ENCODE assay signal across 27 cellular contexts in the genomic region with DNA sequence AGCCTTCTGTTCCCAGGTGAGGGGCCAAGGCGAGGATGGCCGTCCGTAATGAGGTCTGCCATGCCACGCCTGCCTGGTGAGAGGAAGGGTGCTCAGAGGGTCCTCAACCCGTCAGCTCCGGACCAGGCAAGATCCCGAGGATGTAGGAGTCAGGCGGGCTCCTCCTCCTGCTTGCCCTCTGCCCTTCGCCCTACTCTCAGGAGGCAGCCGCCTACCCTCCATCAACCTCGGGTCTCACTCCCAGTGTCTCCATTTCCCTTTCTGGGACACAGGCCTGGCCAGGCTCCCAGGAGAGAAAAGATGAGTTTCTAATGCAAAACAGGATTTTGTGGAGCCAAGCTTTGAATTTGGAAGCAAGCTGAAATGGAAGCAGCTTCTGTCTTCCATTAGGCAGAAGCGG.
DNase-seq lines count a peak whose midpoint lies in the region; ATAC-seq, FAIRE-seq and TF ChIP-seq lines count a peak whose summit lies in the region.
"Had no signal": no experiment of that assay in that cellular context is flagged by ENCODE, and none has a peak within 500 bp of the region (broad histone marks: within the 10 kb centered on the region; RNA-seq: fewer than 3 reads in every experiment).

No MANE protein-coding gene starts in this region.

- H3K27me3 ChIP-seq in neural progenitor cell, result no peaks in the 10 kb centered on the region
- no peaks in the 10 kb centered on the region for H3K27me3 ChIP-seq in body of pancreas
- H3K27me3 ChIP-seq: BE2C had no signal

- H3K27ac Mint-ChIP-seq in neural progenitor cell, result peak overlapping the region; percentile 62
- H3K27ac Mint-ChIP-seq: CD14-positive monocyte; CD4-positive, alpha-beta T cell; CD8-positive, alpha-beta memory T cell had no signal

- H4K20me1 ChIP-seq in neural progenitor cell (ENCODE audit: low read depth), result no peaks in the 10 kb centered on the region
- H4K20me1 ChIP-seq: BLaER1 treated with 17β-estradiol and CSF1 and Interleukin-3, amounts not matched to agents 10 nM and 100 nM had no signal

- peak; percentile 49 for DNase-seq in activated CD8-positive, alpha-beta memory T cell treated with anti-CD3 and anti-CD28 coated beads for 24 hours
- DNase-seq in activated CD8-positive, alpha-beta memory T cell treated with anti-CD3 and anti-CD28 coated beads, Interleukin-2, amount 50 U/mL, for 4 hours, result no peak
- DNase-seq in coronary artery (ENCODE audit: low spot score), result peak; percentile 58
- no peak for DNase-seq in neural progenitor cell (ENCODE audit: low spot score)
- peak; percentile 31 for DNase-seq in ureter (ENCODE audit: low spot score)
- no peak for DNase-seq in body of pancreas
- DNase-seq in sciatic nerve (ENCODE audit: low spot score), result no peak
- DNase-seq in HTR-8/SVneo (ENCODE audit: insufficient read length, low spot score), result no peak
- DNase-seq: AML-193; BE2C; CD4-positive, alpha-beta T cell; CD8-positive, alpha-beta memory T cell; DMS 273 treated with DMSO at 0.1 percent for 48 hours; DMS79; EL; GDM1; GM23248; H7 had no signal

- no peak overlapping the region for H3K4me3 ChIP-seq in coronary artery
- no peak overlapping the region for H3K4me3 ChIP-seq in neural progenitor cell
- H3K4me3 ChIP-seq in body of pancreas, result no peak overlapping the region
- H3K4me3 ChIP-seq: BLaER1 treated with 17β-estradiol and CSF1 and Interleukin-3, amounts not matched to agents 10 nM and 100 nM; GM12878; GM23248 had no signal

- no peak overlapping the region for H3K9ac ChIP-seq in neural progenitor cell
- H3K9ac ChIP-seq: BLaER1 treated with 17β-estradiol and CSF1 and Interleukin-3, amounts not matched to agents 10 nM and 100 nM; GM23248 had no signal

- ATAC-seq in body of pancreas, result no peak
- no peak for ATAC-seq in sciatic nerve
- ATAC-seq: GM12878, HCT116 had no signal

- H3K4me1 ChIP-seq in neural progenitor cell, result peaks cover 7% of the 10 kb centered on the region
- H3K4me1 ChIP-seq in body of pancreas, result no peaks in the 10 kb centered on the region
- H3K4me1 ChIP-seq: BE2C had no signal

- WGBS in body of pancreas, 2 donors, result 84 to 86% methylated on average over 12 of the region's 12 CpGs

- H3K9me3 Mint-ChIP-seq in neural progenitor cell, result peaks cover 22% of the 10 kb centered on the region
- H3K9me3 Mint-ChIP-seq: CD4-positive, alpha-beta T cell had no signal

- no peaks in the 10 kb centered on the region for H3K79me2 ChIP-seq in neural progenitor cell (ENCODE audit: low read depth)

- H3K4me3 Mint-ChIP-seq in neural progenitor cell, result no peak overlapping the region
- H3K4me3 Mint-ChIP-seq: CD14-positive monocyte; CD4-positive, alpha-beta T cell; CD8-positive, alpha-beta memory T cell had no signal

- intact Hi-C loops in body of pancreas (cut with DNase I) (no loop called here), sciatic nerve (cut with DNase I) (no loop called here)

- H3K36me3 Mint-ChIP-seq in neural progenitor cell, result no peaks in the 10 kb centered on the region
- H3K36me3 Mint-ChIP-seq: CD14-positive monocyte; CD8-positive, alpha-beta memory T cell had no signal

- H3K4me2 ChIP-seq in neural progenitor cell, result no peak overlapping the region

- no peaks in the 10 kb centered on the region for H3K9me3 ChIP-seq in neural progenitor cell (ENCODE audit: low read depth)
- H3K9me3 ChIP-seq in body of pancreas, result no peaks in the 10 kb centered on the region
- H3K9me3 ChIP-seq: BE2C had no signal

- TF ChIP-seq CTCF in coronary artery (IDR thresholded peaks at IDR 0.05), result no peak
- no peak for TF ChIP-seq CTCF in neural progenitor cell (IDR thresholded peaks at IDR 0.05)
- TF ChIP-seq CTCF in body of pancreas (IDR thresholded peaks at IDR 0.05), result no peak

- no peaks in the 10 kb centered on the region for H3F3A ChIP-seq in neural progenitor cell (ENCODE audit: low read depth)

- no peak for TF ChIP-seq POLR2A in body of pancreas (IDR thresholded peaks at IDR 0.05)

- H3K27me3 Mint-ChIP-seq in neural progenitor cell (ENCODE audit: insufficient read depth, low read depth), result peaks cover 12% of the 10 kb centered on the region
- H3K27me3 Mint-ChIP-seq: CD4-positive, alpha-beta T cell had no signal

- H3K27ac ChIP-seq in coronary artery (no peak overlapping the region), neural progenitor cell (no peak overlapping the region), body of pancreas (no peak overlapping the region)
- H3K27ac ChIP-seq: 22Rv1, GM23248 had no signal

- no peak for FAIRE-seq in HTR-8/SVneo (lab: Jason Lieb, UNC)
- FAIRE-seq: A204.1, D721Med, GM12878, GM19239, H1 had no signal

- H3K4me1 Mint-ChIP-seq in neural progenitor cell, result peaks cover 25% of the 10 kb centered on the region
- H3K4me1 Mint-ChIP-seq: CD8-positive, alpha-beta memory T cell had no signal

- H3K36me3 ChIP-seq in neural progenitor cell (no peaks in the 10 kb centered on the region), body of pancreas (replicated peaks in 1 of 2; ENCODE audit: insufficient read depth in 1 of 2, low read depth in 2 of 2) (no peaks in the 10 kb centered on the region)
- H3K36me3 ChIP-seq: BE2C; BLaER1 treated with 17β-estradiol and CSF1 and Interleukin-3, amounts not matched to agents 10 nM and 100 nM had no signal

- no peak overlapping the region for H2AFZ ChIP-seq in neural progenitor cell (replicated peaks)
- H2AFZ ChIP-seq: GM23248 had no signal

Comparison
In these comparisons a context has a peak if more than half of its experiments do, and no peak if none do; other contexts are left out.
1. DNase-seq: peak in activated CD8-positive, alpha-beta memory T cell treated with anti-CD3 and anti-CD28 coated beads for 24 hours (single experiment), coronary artery (single experiment) and ureter (single experiment); none in activated CD8-positive, alpha-beta memory T cell treated with anti-CD3 and anti-CD28 coated beads, Interleukin-2, amount 50 U/mL, for 4 hours (single experiment), neural progenitor cell (single experiment), body of pancreas (0 of 4), sciatic nerve (single experiment) and HTR-8/SVneo (single experiment).